ENCODE assay signal across 18 cellular contexts in the genomic region with DNA sequence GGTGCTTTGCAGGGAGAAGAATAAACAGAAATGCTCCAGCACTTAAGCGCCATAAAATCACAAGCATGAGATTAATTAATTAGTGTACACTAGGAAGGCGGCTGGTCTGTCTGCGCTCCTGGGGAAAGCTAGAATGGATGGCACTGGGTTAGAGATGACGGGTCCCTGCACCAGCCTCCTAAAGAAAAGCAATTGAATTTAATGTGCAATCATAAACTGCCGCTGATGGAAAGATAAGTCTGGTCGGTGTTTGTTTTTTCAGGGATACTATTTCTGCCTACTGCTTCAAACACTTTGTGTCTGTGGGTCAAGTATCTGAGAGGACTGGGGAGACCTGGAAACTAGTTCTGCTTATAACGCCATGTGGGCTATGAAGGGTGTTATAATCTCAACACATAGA.
"Had no signal": no experiment of that assay in that cellular context is flagged by ENCODE, and none has a peak within 500 bp of the region (broad histone marks: within the 10 kb centered on the region; RNA-seq: fewer than 3 reads in every experiment).

No MANE protein-coding gene starts in this region.

- H3K27ac Mint-ChIP-seq: nephron progenitor cell; stimulated activated naive B cell treated with anti-CD40 and anti-IgM and Interleukin-4, amounts not matched to agents 10 μg/mL and 1 μg/mL and 100 μg/mL, for 72 hours had no signal

- H3K4me3 Mint-ChIP-seq: nephron progenitor cell; stimulated activated naive B cell treated with anti-CD40 and anti-IgM and Interleukin-4, amounts not matched to agents 10 μg/mL and 1 μg/mL and 100 μg/mL, for 72 hours had no signal

- H3K27me3 Mint-ChIP-seq: stimulated activated naive B cell treated with anti-CD40 and anti-IgM and Interleukin-4, amounts not matched to agents 10 μg/mL and 1 μg/mL and 100 μg/mL, for 72 hours had no signal

- H3K4me1 Mint-ChIP-seq: nephron progenitor cell; stimulated activated naive B cell treated with anti-CD40 and anti-IgM and Interleukin-4, amounts not matched to agents 10 μg/mL and 1 μg/mL and 100 μg/mL, for 72 hours had no signal

- ATAC-seq: heart right ventricle; stimulated activated naive B cell treated with anti-CD40 and anti-IgM and Interleukin-4, amounts not matched to agents 10 μg/mL and 1 μg/mL and 100 μg/mL, for 72 hours had no signal

- H3K9me3 Mint-ChIP-seq: nephron progenitor cell had no signal

- H3K36me3 Mint-ChIP-seq: stimulated activated naive B cell treated with anti-CD40 and anti-IgM and Interleukin-4, amounts not matched to agents 10 μg/mL and 1 μg/mL and 100 μg/mL, for 72 hours had no signal

- DNase-seq: activated CD4-positive, alpha-beta T cell treated with anti-CD3 and anti-CD28 coated beads, Interleukin-2, amount 50 U/mL, for 1 hour; activated CD4-positive, CD25-positive, alpha-beta regulatory T cell treated with anti-CD3 and anti-CD28 coated beads, Interleukin-2, amount 50 U/mL, for 72 hours; activated CD8-positive, alpha-beta memory T cell treated with anti-CD3 and anti-CD28 coated beads for 24 hours; activated CD8-positive, alpha-beta memory T cell treated with anti-CD3 and anti-CD28 coated beads, Interleukin-2, amount 50 U/mL, for 48 hours; activated effector memory CD4-positive, alpha-beta T cell treated with Interleukin-2 at 50 U/mL for 16 hours; activated naive CD4-positive, alpha-beta T cell treated with anti-CD3 and anti-CD28 coated beads, Interleukin-2, amount 50 U/mL, for 16 hours; activated T-cell treated with anti-CD3 and anti-CD28 coated beads, Interleukin-2, amount 50 U/mL, for 48 hours; aorta; brain microvascular endothelial cell; heart right ventricle; left ventricle myocardium inferior; mammary epithelial cell; nephron progenitor cell; nucleus accumbens; sigmoid colon; spleen; stimulated activated CD4-positive, alpha-beta T cell treated with anti-CD3 and anti-CD28 coated beads, Interleukin-4, amount 100 ng/mL, for 4 hours; stimulated activated naive B cell treated with anti-CD40 and anti-IgM and Interleukin-4, amounts not matched to agents 10 μg/mL and 1 μg/mL and 100 μg/mL, for 72 hours had no signal
